In genomic region chr15:88913017-88913849, GRCh38 we compare ENCODE assay signal across 8 cellular contexts. TPM values are rescaled to one million over a fixed set of nuclear protein-coding genes. Genes with fewer than 3 reads are reported as not detected.
A peak's percentile ranks its signal among the peaks of the same experiment; 100 is the strongest.
DNase-seq lines count a peak whose midpoint lies in the region; ATAC-seq, FAIRE-seq and TF ChIP-seq lines count a peak whose summit lies in the region.

Gene MFGE8, minus strand, starts transcription at chr15:88913379. Its CDS starts 60 bp downstream, at chr15:88913319.

- no CpG with 5 or more reads among the region's 67 CpGs for WGBS in neuronal stem cell (ENCODE audit: extremely low coverage in 2 of 2, insufficient read length in 2 of 2, insufficient replicate concordance in 1 of 2), 2 donors

- no peak within 1 kb of the TSS for H4K8ac ChIP-seq in neuronal stem cell (ENCODE audit: low read depth, low read length)

- H3K79me1 ChIP-seq in neuronal stem cell (ENCODE audit: low read depth, low read length) = peaks cover 5% of the 10 kb centered on the region

- H3K27me3 ChIP-seq in BE2C (no peaks in the 10 kb centered on the region), SJSA1 (replicated peaks) (no peaks in the 10 kb centered on the region), neuronal stem cell (ENCODE audit: control insufficient read depth in 3 of 3, insufficient read depth in 3 of 3, low read depth in 1 of 3, low read length in 3 of 3) (no peaks in the 10 kb centered on the region)

- H3K18ac ChIP-seq in neuronal stem cell (ENCODE audit: low read length) = peak within 1 kb of the TSS; percentile 85

- H3K9me3 ChIP-seq in BE2C (no peaks in the 10 kb centered on the region), SJSA1 (replicated peaks) (no peaks in the 10 kb centered on the region), neuronal stem cell (replicated peaks in 1 of 2; ENCODE audit: control insufficient read depth in 2 of 2, insufficient read depth in 1 of 2, low read depth in 1 of 2, low read length in 2 of 2) (no peaks in the 10 kb centered on the region)

- ATAC-seq in GM19328 (IDR thresholded peaks at IDR 0.05; ENCODE audit: unreplicated experiment) = peak; percentile 78
- ATAC-seq in HG03442 (IDR thresholded peaks at IDR 0.05; ENCODE audit: unreplicated experiment) = peak; percentile 84

- peak within 1 kb of the TSS; percentile 98 for H3K23ac ChIP-seq in neuronal stem cell (ENCODE audit: low read depth, low read length, poor library complexity)

- peak; percentile 89 for DNase-seq in BE2C
- peak; percentile 81 to 83 for DNase-seq in SJSA1 (ENCODE audit: low read depth in 1 of 2, low spot score in 2 of 2)
- DNase-seq in activated naive CD4-positive, alpha-beta T cell (lab: John Stamatoyannopoulos, UW) = peak; percentile 24 to 72 (median 38)
- DNase-seq in frontal cortex (ENCODE audit: low spot score in 2 of 2) = peak; percentile 74 to 87
- DNase-seq in neuronal stem cell (ENCODE audit: low spot score) = peak; percentile 85
- DNase-seq in substantia nigra (lab: John Stamatoyannopoulos, UW) = peak in 41 of 49 donors; percentile 18 to 75 (median 58)

- H3K14ac ChIP-seq in neuronal stem cell (ENCODE audit: low read length) = no peak within 1 kb of the TSS

- H3K4me3 ChIP-seq in BE2C (ENCODE audit: low read depth, low read length) (peak within 1 kb of the TSS; percentile 68), SJSA1 (peak within 1 kb of the TSS; percentile 65), neuronal stem cell (ENCODE audit: low read length in 2 of 2) (peak within 1 kb of the TSS; percentile 73 to 79)

- no peak for FAIRE-seq in frontal cortex (lab: Jason Lieb, UNC)

- H2BK15ac ChIP-seq in neuronal stem cell (ENCODE audit: low read length) = peak within 1 kb of the TSS; percentile 71

- no peak within 1 kb of the TSS for H4K91ac ChIP-seq in neuronal stem cell (ENCODE audit: low read depth, low read length, poor library complexity)

- no peak within 1 kb of the TSS for H2BK120ac ChIP-seq in neuronal stem cell (ENCODE audit: low read depth, low read length)

- peak within 1 kb of the TSS; percentile 98 for H2AK5ac ChIP-seq in neuronal stem cell (ENCODE audit: low read depth, low read length)

- peak within 1 kb of the TSS; percentile 64 for H3K4me2 ChIP-seq in neuronal stem cell (ENCODE audit: insufficient read depth, low read length, poor library complexity, severe bottlenecking)

- H3K4ac ChIP-seq in neuronal stem cell (ENCODE audit: low read length) = peak within 1 kb of the TSS; percentile 40

- TF ChIP-seq CTCF in BE2C (IDR thresholded peaks at IDR 0.05; ENCODE audit: low read depth, low read length) = peak; percentile 11; the same call in 1 of the 2 replicates

- peak within 1 kb of the TSS; percentile 96 for H2BK5ac ChIP-seq in neuronal stem cell (ENCODE audit: low read length)

- H2AFZ ChIP-seq in neuronal stem cell (ENCODE audit: low read length) = peak within 1 kb of the TSS; percentile 99

- H3K4me1 ChIP-seq in BE2C = no peaks in the 10 kb centered on the region
- H3K4me1 ChIP-seq in SJSA1 (replicated peaks) = peaks cover 26% of the 10 kb centered on the region
- peaks cover 4 to 19% of the 10 kb centered on the region in 2 donors for H3K4me1 ChIP-seq in neuronal stem cell (ENCODE audit: control insufficient read depth in 2 of 2, insufficient read depth in 1 of 2, low read depth in 1 of 2, low read length in 2 of 2)

- H3K9ac ChIP-seq in neuronal stem cell (ENCODE audit: low read depth, low read length, poor library complexity) = peak within 1 kb of the TSS; percentile 79

- H3K36me3 ChIP-seq in BE2C (no peaks in the 10 kb centered on the region), SJSA1 (peaks cover 32% of the 10 kb centered on the region), neuronal stem cell (replicated peaks in 1 of 2; ENCODE audit: control insufficient read depth in 2 of 2, insufficient read depth in 2 of 2, low read length in 2 of 2) (peaks cover 8 to 31% of the 10 kb centered on the region in 2 donors)

- no peak within 1 kb of the TSS for H2BK12ac ChIP-seq in neuronal stem cell (ENCODE audit: low read length)

- peak within 1 kb of the TSS; percentile 73 for H3K27ac ChIP-seq in SJSA1
- H3K27ac ChIP-seq in neuronal stem cell (replicated peaks; ENCODE audit: low read length) = peak within 1 kb of the TSS; percentile 68
- peak within 1 kb of the TSS; percentile 67 for H3K27ac ChIP-seq in substantia nigra (ENCODE audit: low read depth, low read length, poor library complexity, severe bottlenecking)

RNA-seq across cellular contexts. Expression of gene MFGE8, which starts in this region (rescaled TPM):
- polyA plus RNA-seq in BE2C (2012; ENCODE audit: insufficient read depth, insufficient read length, low read depth) = 14.2 TPM
- 149 and 151 TPM in 2 replicates for total RNA-seq in SJSA1 (2014; rRNA removed; shearing (Covaris generic))
- total RNA-seq in frontal cortex = 18.3 TPM
- 104 TPM for polyA plus RNA-seq in neuronal stem cell (2013, experiment 1 of 2)
- 101 TPM for polyA plus RNA-seq in neuronal stem cell (2013, experiment 2 of 2)

Comparison
In these comparisons a context has a peak if more than half of its experiments do, and no peak if none do; other contexts are left out.
1. Peak in every context shown above with its lines: DNase-seq, ATAC-seq, H3K4me3 ChIP-seq and H3K27ac ChIP-seq.
2. DNase-seq: peak in every context shown above with its lines; median percentile 89 in BE2C; 85 in neuronal stem cell; 82 in SJSA1; 80 in frontal cortex; 58 in substantia nigra; 38 in activated naive CD4-positive, alpha-beta T cell.